Comparison of ENCODE assay signal across 1 cellular context in genomic region chr7:108093903-108094302, GRCh38.
TF ChIP-seq lines count a peak whose summit lies in the region.

No MANE protein-coding gene starts in this region.

TF ChIP-seq in GM23338, 12 proteins besides CTCF, POLR2A, EP300 and RAD21:
- no peak for TF ChIP-seq ZNF462 (CRISPR knock-in tag; IDR thresholded peaks at IDR 0.05)
- TF ChIP-seq CREB1 (CRISPR knock-in tag; IDR thresholded peaks at IDR 0.05; ENCODE audit: low read depth): no peak
- TF ChIP-seq REST (IDR thresholded peaks at IDR 0.05; ENCODE audit: unreplicated experiment): no peak
- TF ChIP-seq JUNB (IDR thresholded peaks at IDR 0.05; ENCODE audit: unreplicated experiment): no peak
- TF ChIP-seq POLR2AphosphoS5 (IDR thresholded peaks at IDR 0.05; ENCODE audit: low read depth): no peak
- TF ChIP-seq ZNF331 (CRISPR knock-in tag; IDR thresholded peaks at IDR 0.05; ENCODE audit: low read depth): no peak
- no peak for TF ChIP-seq ZNF114 (CRISPR knock-in tag; IDR thresholded peaks at IDR 0.05)
- TF ChIP-seq EZH2phosphoT487 (IDR thresholded peaks at IDR 0.05; ENCODE audit: unreplicated experiment): no peak
- no peak for TF ChIP-seq ETS1 (IDR thresholded peaks at IDR 0.05)
- no peak for TF ChIP-seq NANOG (IDR thresholded peaks at IDR 0.05; ENCODE audit: borderline replicate concordance)
- no peak for TF ChIP-seq EZH2 (IDR thresholded peaks at IDR 0.05; ENCODE audit: low read depth, unreplicated experiment)
- no peak for TF ChIP-seq STAT1 (IDR thresholded peaks at IDR 0.05; ENCODE audit: unreplicated experiment)
TF ChIP-seq in GM23338: peak in this region for 0.
